In the genomic region with DNA sequence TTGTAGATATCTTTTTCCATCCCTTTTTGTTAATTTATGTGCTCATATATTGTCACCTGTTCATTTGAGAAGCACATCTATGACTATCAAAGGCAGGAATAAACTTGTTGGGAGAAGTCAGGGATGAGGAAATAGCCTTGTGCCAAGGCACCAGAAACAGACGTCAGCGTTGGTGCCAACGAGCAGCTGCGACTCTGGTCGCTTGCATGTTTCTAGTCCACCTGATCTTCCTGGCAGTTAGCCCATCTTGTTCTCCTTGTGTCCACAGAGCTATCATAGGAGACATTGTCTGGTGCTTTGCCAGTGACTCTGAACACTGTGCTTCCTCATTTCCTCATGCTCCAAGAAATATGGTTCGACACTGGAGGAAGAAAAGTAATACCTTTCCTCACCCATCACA, we compare ENCODE assay signal across 1 cellular context.
TF ChIP-seq lines count a peak whose summit lies in the region.

No MANE protein-coding gene starts in this region.

TF ChIP-seq in HepG2, 621 proteins besides CTCF, POLR2A, EP300 and RAD21:
- TF ChIP-seq ZMYM4 (CRISPR knock-in tag; IDR thresholded peaks at IDR 0.05) (no peak), ZEB1 (IDR thresholded peaks at IDR 0.05; ENCODE audit: insufficient replicate concordance, low read depth) (no peak), DMAP1 (CRISPR knock-in tag; IDR thresholded peaks at IDR 0.05) (no peak), SIN3A (IDR thresholded peaks at IDR 0.05; ENCODE audit: borderline replicate concordance, low read depth, low read length) (no peak), RXRB (CRISPR knock-in tag; IDR thresholded peaks at IDR 0.05; ENCODE audit: borderline replicate concordance) (no peak), ASH2L (IDR thresholded peaks at IDR 0.05; ENCODE audit: insufficient read length, low read depth, low read length) (no peak), TAF15 (IDR thresholded peaks at IDR 0.05; ENCODE audit: low read depth, low read length, poor library complexity, severe bottlenecking) (no peak), ZNF674 (CRISPR knock-in tag; IDR thresholded peaks at IDR 0.05; ENCODE audit: low read depth) (no peak), ZMYM3 (CRISPR knock-in tag; IDR thresholded peaks at IDR 0.05) (no peak), ZNF883 (CRISPR knock-in tag; IDR thresholded peaks at IDR 0.05; ENCODE audit: not compliant biosample characterization) (no peak), ZNF431 (CRISPR knock-in tag; IDR thresholded peaks at IDR 0.05; ENCODE audit: borderline replicate concordance, low read depth) (no peak), ZNF644 (CRISPR knock-in tag; IDR thresholded peaks at IDR 0.05; ENCODE audit: low read depth) (no peak)
- TF ChIP-seq, protein P1, sequence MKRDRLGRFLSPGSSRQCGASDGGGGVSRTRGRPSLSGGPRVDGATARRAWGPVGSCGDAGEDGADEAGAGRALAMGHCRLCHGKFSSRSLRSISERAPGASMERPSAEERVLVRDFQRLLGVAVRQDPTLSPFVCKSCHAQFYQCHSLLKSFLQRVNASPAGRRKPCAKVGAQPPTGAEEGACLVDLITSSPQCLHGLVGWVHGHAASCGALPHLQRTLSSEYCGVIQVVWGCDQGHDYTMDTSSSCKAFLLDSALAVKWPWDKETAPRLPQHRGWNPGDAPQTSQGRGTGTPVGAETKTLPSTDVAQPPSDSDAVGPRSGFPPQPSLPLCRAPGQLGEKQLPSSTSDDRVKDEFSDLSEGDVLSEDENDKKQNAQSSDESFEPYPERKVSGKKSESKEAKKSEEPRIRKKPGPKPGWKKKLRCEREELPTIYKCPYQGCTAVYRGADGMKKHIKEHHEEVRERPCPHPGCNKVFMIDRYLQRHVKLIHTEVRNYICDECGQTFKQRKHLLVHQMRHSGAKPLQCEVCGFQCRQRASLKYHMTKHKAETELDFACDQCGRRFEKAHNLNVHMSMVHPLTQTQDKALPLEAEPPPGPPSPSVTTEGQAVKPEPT (CRISPR knock-in tag; IDR thresholded peaks at IDR 0.05; ENCODE audit: low read depth) = no peak
TF ChIP-seq in HepG2: peak in this region for 0.
